In the genomic region with DNA sequence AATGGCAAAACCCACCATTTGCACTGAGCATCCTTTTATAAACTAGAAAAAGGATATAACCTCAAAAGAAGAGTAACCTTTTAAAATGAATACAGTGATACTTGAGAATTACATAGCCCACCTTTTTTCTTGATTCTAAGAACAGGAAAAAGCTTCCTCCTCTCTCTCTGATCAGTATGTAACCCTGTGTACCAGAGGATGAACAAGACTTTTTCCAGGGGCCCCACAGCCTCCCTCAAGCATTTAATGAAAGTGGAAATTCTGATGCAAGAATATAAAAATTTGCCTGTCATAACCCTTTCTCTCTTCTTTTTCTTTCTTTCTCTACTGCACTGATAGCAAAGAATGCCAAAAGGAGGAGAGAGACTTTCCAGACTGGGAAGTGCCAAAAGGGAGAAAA, we compare ENCODE assay signal across 20 cellular contexts.
"Had no signal": no experiment of that assay in that cellular context is flagged by ENCODE, and none has a peak within 500 bp of the region (broad histone marks: within the 10 kb centered on the region; RNA-seq: fewer than 3 reads in every experiment).

No MANE protein-coding gene starts in this region.

- H3K4me3 Mint-ChIP-seq: dendritic cell treated with granulocyte-macrophage colony-stimulating factor and Interleukin-4, amounts not matched to agents 40 ng/mL and 50 ng/mL, for 4 days; mesothelial cell of epicardium; nephron had no signal

- H3K79me2 ChIP-seq: parathyroid adenoma had no signal

- H3K4me1 ChIP-seq: parathyroid adenoma had no signal

- H3K27ac ChIP-seq: gastroesophageal sphincter, heart left ventricle, parathyroid adenoma, tibial nerve had no signal

- H3K27me3 Mint-ChIP-seq: dendritic cell treated with granulocyte-macrophage colony-stimulating factor and Interleukin-4, amounts not matched to agents 40 ng/mL and 50 ng/mL, for 4 days had no signal

- H3K4me3 ChIP-seq: gastroesophageal sphincter, heart left ventricle, lung, smooth muscle cell, tibial nerve had no signal

- H3K27ac Mint-ChIP-seq: dendritic cell treated with granulocyte-macrophage colony-stimulating factor and Interleukin-4, amounts not matched to agents 40 ng/mL and 50 ng/mL, for 4 days; mesothelial cell of epicardium; nephron had no signal

- H2AFZ ChIP-seq: parathyroid adenoma had no signal

- H3K9me3 ChIP-seq: gastroesophageal sphincter, heart left ventricle, tibial nerve had no signal

- H3K9ac ChIP-seq: parathyroid adenoma had no signal

- H3K36me3 Mint-ChIP-seq: mesothelial cell of epicardium had no signal

- ATAC-seq: esophagus mucosa, gastroesophageal sphincter, heart left ventricle, left lobe of liver, sciatic nerve had no signal

- H3K36me3 ChIP-seq: gastroesophageal sphincter, heart left ventricle, tibial nerve had no signal

- DNase-seq: activated CD4-positive, CD25-positive, alpha-beta regulatory T cell; activated gamma-delta T cell; amniotic stem cell; effector CD8-positive, alpha-beta T cell; heart left ventricle; kidney; stimulated activated CD8-positive, alpha-beta memory T cell treated with anti-CD3 and anti-CD28 coated beads, Interleukin-4, amount 100 ng/mL, for 48 hours; stimulated activated naive CD4-positive, alpha-beta T cell; SW 1271 had no signal

- H3K9me3 Mint-ChIP-seq: dendritic cell treated with granulocyte-macrophage colony-stimulating factor and Interleukin-4, amounts not matched to agents 40 ng/mL and 50 ng/mL, for 4 days; mesothelial cell of epicardium; nephron had no signal
